ENCODE assay signal across 14 cellular contexts in genomic region chr2:177058747-177059146, GRCh38.
DNase-seq lines count a peak whose midpoint lies in the region; ATAC-seq and TF ChIP-seq lines count a peak whose summit lies in the region.
"Had no signal": no experiment of that assay in that cellular context is flagged by ENCODE, and none has a peak within 500 bp of the region (broad histone marks: within the 10 kb centered on the region; RNA-seq: fewer than 3 reads in every experiment).

No MANE protein-coding gene starts in this region.

- H3K4me1 ChIP-seq in upper lobe of left lung = no peaks in the 10 kb centered on the region

- TF ChIP-seq POLR2A in upper lobe of left lung (IDR thresholded peaks at IDR 0.05) = no peak

- H3K4me3 Mint-ChIP-seq in activated CD8-positive, alpha-beta memory T cell treated with anti-CD3 and anti-CD28 coated beads, Interleukin-2, amount 10 ng/mL, durations not matched to agents 7 days and 5 days = no peak overlapping the region
- H3K4me3 Mint-ChIP-seq in stimulated activated effector memory CD8-positive, alpha-beta T cell treated with anti-CD3 and anti-CD28 coated beads, Interleukin-12 subunit alpha, Interleukin-12 subunit beta, amount 100 ng/mL, for 72 hours = no peak overlapping the region
- H3K4me3 Mint-ChIP-seq: activated naive CD4-positive, alpha-beta T cell treated with anti-CD3 and anti-CD28 coated beads, Interleukin-2, amount 10 ng/mL, durations not matched to agents 7 days and 5 days had no signal

- H3K27me3 Mint-ChIP-seq in activated CD8-positive, alpha-beta memory T cell treated with anti-CD3 and anti-CD28 coated beads, Interleukin-2, amount 10 ng/mL, durations not matched to agents 7 days and 5 days = no peaks in the 10 kb centered on the region
- H3K27me3 Mint-ChIP-seq: activated naive CD4-positive, alpha-beta T cell treated with anti-CD3 and anti-CD28 coated beads, Interleukin-2, amount 10 ng/mL, durations not matched to agents 7 days and 5 days; progenitor cell of endocrine pancreas had no signal

- CTCF ChIA-PET in activated CD8-positive, alpha-beta memory T cell treated with anti-CD3 and anti-CD28 coated beads, Interleukin-2, amount 10 ng/mL, durations not matched to agents 7 days and 5 days (lab: Charles Lee) = no interaction called here

- peak; percentile 75 for ATAC-seq in activated CD8-positive, alpha-beta memory T cell treated with anti-CD3 and anti-CD28 coated beads, Interleukin-2, amount 10 ng/mL, durations not matched to agents 7 days and 5 days
- ATAC-seq in GM21825 (IDR thresholded peaks at IDR 0.05; ENCODE audit: unreplicated experiment) (peak; percentile 55), HG03196 (IDR thresholded peaks at IDR 0.05; ENCODE audit: unreplicated experiment) (peak; percentile 62), HG02938 (IDR thresholded peaks at IDR 0.05; ENCODE audit: unreplicated experiment) (no peak), upper lobe of left lung (ENCODE audit: low FRiP score in 2 of 2) (no peak)
- ATAC-seq in stimulated activated effector memory CD8-positive, alpha-beta T cell treated with anti-CD3 and anti-CD28 coated beads, Interleukin-12 subunit alpha, Interleukin-12 subunit beta, amount 100 ng/mL, for 72 hours = peak; percentile 48

- H3K27ac Mint-ChIP-seq in activated CD8-positive, alpha-beta memory T cell treated with anti-CD3 and anti-CD28 coated beads, Interleukin-2, amount 10 ng/mL, durations not matched to agents 7 days and 5 days = no peak overlapping the region
- no peak overlapping the region for H3K27ac Mint-ChIP-seq in stimulated activated effector memory CD8-positive, alpha-beta T cell treated with anti-CD3 and anti-CD28 coated beads, Interleukin-12 subunit alpha, Interleukin-12 subunit beta, amount 100 ng/mL, for 72 hours
- H3K27ac Mint-ChIP-seq: activated naive CD4-positive, alpha-beta T cell treated with anti-CD3 and anti-CD28 coated beads, Interleukin-2, amount 10 ng/mL, durations not matched to agents 7 days and 5 days; progenitor cell of endocrine pancreas had no signal

- H3K36me3 Mint-ChIP-seq in activated CD8-positive, alpha-beta memory T cell treated with anti-CD3 and anti-CD28 coated beads, Interleukin-2, amount 10 ng/mL, durations not matched to agents 7 days and 5 days = no peaks in the 10 kb centered on the region
- H3K36me3 Mint-ChIP-seq in stimulated activated effector memory CD8-positive, alpha-beta T cell treated with anti-CD3 and anti-CD28 coated beads, Interleukin-12 subunit alpha, Interleukin-12 subunit beta, amount 100 ng/mL, for 72 hours = no peaks in the 10 kb centered on the region
- H3K36me3 Mint-ChIP-seq: activated naive CD4-positive, alpha-beta T cell treated with anti-CD3 and anti-CD28 coated beads, Interleukin-2, amount 10 ng/mL, durations not matched to agents 7 days and 5 days had no signal

- TF ChIP-seq CTCF in upper lobe of left lung (IDR thresholded peaks at IDR 0.05) = no peak

- no peaks in the 10 kb centered on the region for H3K27me3 ChIP-seq in upper lobe of left lung
- H3K27me3 ChIP-seq: transverse colon had no signal

- H3K9me3 Mint-ChIP-seq in activated CD8-positive, alpha-beta memory T cell treated with anti-CD3 and anti-CD28 coated beads, Interleukin-2, amount 10 ng/mL, durations not matched to agents 7 days and 5 days (ENCODE audit: low read depth) = no peaks in the 10 kb centered on the region
- no peaks in the 10 kb centered on the region for H3K9me3 Mint-ChIP-seq in stimulated activated effector memory CD8-positive, alpha-beta T cell treated with anti-CD3 and anti-CD28 coated beads, Interleukin-12 subunit alpha, Interleukin-12 subunit beta, amount 100 ng/mL, for 72 hours
- H3K9me3 Mint-ChIP-seq: activated naive CD4-positive, alpha-beta T cell treated with anti-CD3 and anti-CD28 coated beads, Interleukin-2, amount 10 ng/mL, durations not matched to agents 7 days and 5 days had no signal

- no peaks in the 10 kb centered on the region for H3K9me3 ChIP-seq in upper lobe of left lung
- H3K9me3 ChIP-seq: transverse colon had no signal

- H3K36me3 ChIP-seq in upper lobe of left lung = no peaks in the 10 kb centered on the region
- H3K36me3 ChIP-seq: transverse colon had no signal

- no peak overlapping the region for H3K4me3 ChIP-seq in upper lobe of left lung
- H3K4me3 ChIP-seq: transverse colon had no signal

- TF ChIP-seq EP300 in upper lobe of left lung (IDR thresholded peaks at IDR 0.05) = no peak

- H3K27ac ChIP-seq in upper lobe of left lung = no peak overlapping the region

- H3K4me1 Mint-ChIP-seq in activated CD8-positive, alpha-beta memory T cell treated with anti-CD3 and anti-CD28 coated beads, Interleukin-2, amount 10 ng/mL, durations not matched to agents 7 days and 5 days = peaks cover 15% of the 10 kb centered on the region
- no peaks in the 10 kb centered on the region for H3K4me1 Mint-ChIP-seq in stimulated activated effector memory CD8-positive, alpha-beta T cell treated with anti-CD3 and anti-CD28 coated beads, Interleukin-12 subunit alpha, Interleukin-12 subunit beta, amount 100 ng/mL, for 72 hours

- no peak for DNase-seq in activated CD8-positive, alpha-beta memory T cell treated with anti-CD3 and anti-CD28 coated beads, Interleukin-2, amount 10 ng/mL, durations not matched to agents 7 days and 5 days
- DNase-seq in activated CD8-positive, alpha-beta memory T cell treated with anti-CD3 and anti-CD28 coated beads, Interleukin-2, amount 50 U/mL, for 4 hours = no peak
- DNase-seq in stimulated activated effector memory CD8-positive, alpha-beta T cell treated with anti-CD3 and anti-CD28 coated beads, Interleukin-12 subunit alpha, Interleukin-12 subunit beta, amount 100 ng/mL, for 72 hours (ENCODE audit: low spot score in 2 of 2) = no peak
- DNase-seq in D341Med (ENCODE audit: low spot score) (no peak), upper lobe of left lung (no peak)
- DNase-seq: 8988T; activated naive CD4-positive, alpha-beta T cell treated with anti-CD3 and anti-CD28 coated beads, Interleukin-2, amount 10 ng/mL, durations not matched to agents 7 days and 5 days; islet precursor cell; NCI-H187 treated with DMSO at 0.1 percent for 48 hours; transverse colon had no signal

Comparison
In these comparisons a context has a peak if more than half of its experiments do, and no peak if none do; other contexts are left out.
1. ATAC-seq: peak in activated CD8-positive, alpha-beta memory T cell treated with anti-CD3 and anti-CD28 coated beads, Interleukin-2, amount 10 ng/mL, durations not matched to agents 7 days and 5 days (single experiment), GM21825 (single experiment), HG03196 (single experiment) and stimulated activated effector memory CD8-positive, alpha-beta T cell treated with anti-CD3 and anti-CD28 coated beads, Interleukin-12 subunit alpha, Interleukin-12 subunit beta, amount 100 ng/mL, for 72 hours (single experiment); none in HG02938 (single experiment) and upper lobe of left lung (0 of 2).